Comparison of ENCODE assay signal across 8 cellular contexts in the genomic region with DNA sequence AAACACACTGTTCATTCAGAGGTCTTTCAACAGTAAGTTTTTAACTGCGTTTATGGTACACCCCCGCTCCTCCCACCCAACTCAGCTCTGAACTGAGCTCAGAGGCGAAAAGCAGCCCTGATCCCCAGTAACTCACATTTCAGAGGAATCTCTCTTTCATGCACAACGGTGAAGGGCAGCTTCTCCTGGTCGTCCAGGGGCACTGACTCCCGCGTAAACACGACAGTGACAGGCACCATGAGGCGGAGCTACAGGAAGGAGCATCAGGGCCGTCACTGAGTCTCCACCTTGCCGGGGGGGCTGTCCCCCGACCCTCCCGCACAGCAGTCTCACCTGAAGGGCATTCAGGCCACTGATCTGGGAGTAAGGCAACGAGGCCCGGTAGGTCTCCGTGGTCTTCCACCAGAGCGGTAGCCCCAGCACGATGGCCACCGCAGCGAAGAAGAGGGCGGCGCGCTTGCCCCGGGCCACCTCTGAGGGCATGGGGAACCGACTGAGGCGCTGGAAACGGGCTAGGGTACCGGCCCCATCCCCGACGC. TPM values are rescaled to one million over a fixed set of nuclear protein-coding genes. Genes with fewer than 3 reads are reported as not detected.
DNase-seq lines count a peak whose midpoint lies in the region; ATAC-seq and TF ChIP-seq lines count a peak whose summit lies in the region.

No MANE protein-coding gene starts in this region.

- H3K27ac Mint-ChIP-seq in activated T-cell treated with anti-CD3 and anti-CD28 coated beads, Interleukin-2, amount 50 U/mL, for 24 hours: peak overlapping the region; percentile 97

- TF ChIP-seq CTCF in esophagus squamous epithelium (IDR thresholded peaks at IDR 0.05): no peak

- H3K36me3 Mint-ChIP-seq in activated T-cell treated with anti-CD3 and anti-CD28 coated beads, Interleukin-2, amount 50 U/mL, for 24 hours (ENCODE audit: low read depth): peaks cover 64% of the 10 kb centered on the region

- DNase-seq in NCI-H2029 (lab: John Stamatoyannopoulos, UW) (peak; percentile 40), NCI-H2029 treated with DMSO at 0.1 percent for 48 hours (lab: John Stamatoyannopoulos, UW) (no peak), NCI-H510A treated with DMSO at 0.1 percent for 48 hours (lab: John Stamatoyannopoulos, UW) (peak; percentile 46), esophagus squamous epithelium (lab: John Stamatoyannopoulos, UW) (no peak), NCI-H1436 treated with DMSO at 0.1 percent for 48 hours (lab: John Stamatoyannopoulos, UW) (no peak)
- DNase-seq in activated T-cell treated with anti-CD3 and anti-CD28 coated beads, Interleukin-2, amount 50 U/mL, for 24 hours: peak; percentile 70

- no peaks in the 10 kb centered on the region for H3K27me3 Mint-ChIP-seq in activated T-cell treated with anti-CD3 and anti-CD28 coated beads, Interleukin-2, amount 50 U/mL, for 24 hours

- WGBS in esophagus squamous epithelium, 2 donors: 0 to 1% methylated on average over 8 to 10 of the region's 30 CpGs

- H3K27me3 ChIP-seq in esophagus squamous epithelium (no peaks in the 10 kb centered on the region), neuron (ENCODE audit: insufficient read depth, low read length) (no peaks in the 10 kb centered on the region)

- peak; percentile 29 for ATAC-seq in HG02852 (IDR thresholded peaks at IDR 0.05; ENCODE audit: unreplicated experiment)

- H3K36me3 ChIP-seq in esophagus squamous epithelium (peaks cover 0 to 38% (median 0%) of the 10 kb centered on the region in 3 donors), neuron (ENCODE audit: insufficient read depth, low read length) (no peaks in the 10 kb centered on the region)

- H3K4me3 Mint-ChIP-seq in activated T-cell treated with anti-CD3 and anti-CD28 coated beads, Interleukin-2, amount 50 U/mL, for 24 hours: peak overlapping the region; percentile 95

- no peaks in the 10 kb centered on the region for H3K9me3 ChIP-seq in esophagus squamous epithelium
- no peaks in the 10 kb centered on the region for H3K9me3 ChIP-seq in neuron (ENCODE audit: low read length)

- H3K4me1 ChIP-seq in esophagus squamous epithelium (peaks cover 8 to 55% (median 15%) of the 10 kb centered on the region in 3 donors), neuron (ENCODE audit: insufficient read depth, low read length) (peaks cover 10% of the 10 kb centered on the region)

- TF ChIP-seq POLR2A in esophagus squamous epithelium (IDR thresholded peaks at IDR 0.05): no peak

- peak overlapping the region; percentile 95 for H2AFZ ChIP-seq in neuron (ENCODE audit: low read depth, low read length)

- intact Hi-C loops in esophagus squamous epithelium (cut with DNase I): no loop called here

- H3K4me3 ChIP-seq in esophagus squamous epithelium (peak overlapping the region; percentile 81 to 100 (median 96)), neuron (ENCODE audit: low read length) (peak overlapping the region; percentile 88)

- H3K27ac ChIP-seq in esophagus squamous epithelium: peak overlapping the region; percentile 86 to 95 (median 90)

- peaks cover 47% of the 10 kb centered on the region for H3K4me1 Mint-ChIP-seq in activated T-cell treated with anti-CD3 and anti-CD28 coated beads, Interleukin-2, amount 50 U/mL, for 24 hours (ENCODE audit: low read depth)

- no peaks in the 10 kb centered on the region for H3K9me3 Mint-ChIP-seq in activated T-cell treated with anti-CD3 and anti-CD28 coated beads, Interleukin-2, amount 50 U/mL, for 24 hours

RNA-seq across cellular contexts. Expression of gene PIGS, which starts 0.5 kb away (rescaled TPM):
- 10 to 100 TPM; 31.7 to 66.7 (median 42.5) TPM for total RNA-seq in esophagus squamous epithelium

RNA-seq across cellular contexts. Expression of gene ALDOC, which starts 5.9 kb away (rescaled TPM):
- 10 to 100 TPM; 27.0 to 57.0 (median 44.3) TPM for total RNA-seq in esophagus squamous epithelium

RNA-seq across cellular contexts. Expression of gene UNC119, which starts 18.4 kb away (rescaled TPM):
- 10 to 100 TPM; 17.4 to 25.3 (median 21.1) TPM for total RNA-seq in esophagus squamous epithelium

RNA-seq across cellular contexts. Expression of gene SPAG5, which starts 28.0 kb away (rescaled TPM):
- total RNA-seq in esophagus squamous epithelium: 10 to 100 TPM; 10.0 to 28.3 (median 16.2) TPM

RNA-seq across cellular contexts. Expression of gene RSKR, which starts 43.2 kb away (rescaled TPM):
- total RNA-seq in esophagus squamous epithelium: 1 to 10 TPM; 3.1 to 9.9 (median 7.7) TPM

Comparison
In these comparisons a context has a peak if more than half of its experiments do, and no peak if none do; other contexts are left out.
1. DNase-seq: peak in NCI-H2029 (single experiment), NCI-H510A treated with DMSO at 0.1 percent for 48 hours (single experiment) and activated T-cell treated with anti-CD3 and anti-CD28 coated beads, Interleukin-2, amount 50 U/mL, for 24 hours (single experiment); none in NCI-H2029 treated with DMSO at 0.1 percent for 48 hours (single experiment), esophagus squamous epithelium (single experiment) and NCI-H1436 treated with DMSO at 0.1 percent for 48 hours (single experiment).